7 cellular contexts compared by ENCODE assay signal in genomic region chr5:82489668-82490067, GRCh38.
"Had no signal": no experiment of that assay in that cellular context is flagged by ENCODE, and none has a peak within 500 bp of the region (broad histone marks: within the 10 kb centered on the region; RNA-seq: fewer than 3 reads in every experiment).

No MANE protein-coding gene starts in this region.

- ATAC-seq: K562 had no signal

- H3K9ac ChIP-seq: KMS-11 had no signal

- H3K4me2 ChIP-seq: KMS-11 had no signal

- FAIRE-seq: HTR-8/SVneo, K562 had no signal

- DNase-seq: IMR-90, KBM-7, KG1 had no signal

- H3K27ac ChIP-seq: HL-60, KMS-11 had no signal

- H3K4me3 ChIP-seq: K562 had no signal
